Comparison of ENCODE assay signal across 1 cellular context in the genomic region with DNA sequence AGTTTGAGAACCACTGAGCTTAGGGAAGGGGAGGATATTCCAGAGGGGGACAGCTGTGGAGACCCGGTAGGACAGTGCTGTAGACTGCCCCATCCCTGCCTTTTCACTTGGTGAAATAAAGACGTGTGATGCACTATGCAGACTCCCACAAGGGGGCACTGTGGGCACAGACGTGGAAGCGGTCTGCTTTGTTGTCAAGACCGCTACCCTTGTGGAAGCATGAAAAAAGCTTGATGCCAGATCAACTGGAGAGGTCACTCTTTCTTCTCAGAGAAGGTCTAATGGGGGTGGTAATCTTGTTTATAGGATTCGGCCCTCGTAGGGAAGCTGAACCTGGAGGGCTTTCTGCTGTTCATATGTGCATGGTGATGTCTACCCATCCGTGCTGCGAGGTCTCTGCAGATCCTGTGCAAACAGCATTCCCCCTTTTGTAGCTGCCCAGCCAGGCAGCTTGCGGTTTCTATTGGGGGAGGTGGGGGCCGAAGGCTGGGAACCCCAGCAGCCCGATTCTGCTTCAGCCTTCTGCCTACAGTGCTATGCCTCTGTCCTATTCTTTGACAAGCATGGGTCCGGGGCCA.
TF ChIP-seq lines count a peak whose summit lies in the region.

No MANE protein-coding gene starts in this region.

TF ChIP-seq in HepG2, 621 proteins besides CTCF, POLR2A, EP300 and RAD21 (continued from another document and continues in another):
- TF ChIP-seq, protein P1, sequence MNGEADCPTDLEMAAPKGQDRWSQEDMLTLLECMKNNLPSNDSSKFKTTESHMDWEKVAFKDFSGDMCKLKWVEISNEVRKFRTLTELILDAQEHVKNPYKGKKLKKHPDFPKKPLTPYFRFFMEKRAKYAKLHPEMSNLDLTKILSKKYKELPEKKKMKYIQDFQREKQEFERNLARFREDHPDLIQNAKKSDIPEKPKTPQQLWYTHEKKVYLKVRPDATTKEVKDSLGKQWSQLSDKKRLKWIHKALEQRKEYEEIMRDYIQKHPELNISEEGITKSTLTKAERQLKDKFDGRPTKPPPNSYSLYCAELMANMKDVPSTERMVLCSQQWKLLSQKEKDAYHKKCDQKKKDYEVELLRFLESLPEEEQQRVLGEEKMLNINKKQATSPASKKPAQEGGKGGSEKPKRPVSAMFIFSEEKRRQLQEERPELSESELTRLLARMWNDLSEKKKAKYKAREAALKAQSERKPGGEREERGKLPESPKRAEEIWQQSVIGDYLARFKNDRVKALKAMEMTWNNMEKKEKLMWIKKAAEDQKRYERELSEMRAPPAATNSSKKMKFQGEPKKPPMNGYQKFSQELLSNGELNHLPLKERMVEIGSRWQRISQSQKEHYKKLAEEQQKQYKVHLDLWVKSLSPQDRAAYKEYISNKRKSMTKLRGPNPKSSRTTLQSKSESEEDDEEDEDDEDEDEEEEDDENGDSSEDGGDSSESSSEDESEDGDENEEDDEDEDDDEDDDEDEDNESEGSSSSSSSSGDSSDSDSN (CRISPR knock-in tag; IDR thresholded peaks at IDR 0.05) = no peak
- TF ChIP-seq ZNF564 (CRISPR knock-in tag; IDR thresholded peaks at IDR 0.05) (no peak), MIXL1 (CRISPR knock-in tag; IDR thresholded peaks at IDR 0.05) (no peak), CEBPB (IDR thresholded peaks at IDR 0.05; ENCODE audit: borderline replicate concordance, low read depth, low read length) (no peak), KLF16 (CRISPR knock-in tag; IDR thresholded peaks at IDR 0.05) (0 out of 4 replicates have a peak, but pooled peaks of 1 of the 2 experiments have one; percentile 37), SRY (CRISPR knock-in tag; IDR thresholded peaks at IDR 0.05) (no peak), KDM5A (IDR thresholded peaks at IDR 0.05; ENCODE audit: borderline replicate concordance, low read length) (no peak), REL (CRISPR knock-in tag; conservative IDR thresholded peaks at IDR 0.05) (no peak), ZNF138 (CRISPR knock-in tag; IDR thresholded peaks at IDR 0.05; ENCODE audit: low read depth) (no peak), NFKB2 (CRISPR knock-in tag; IDR thresholded peaks at IDR 0.05; ENCODE audit: borderline replicate concordance) (no peak), EEA1 (CRISPR knock-in tag; IDR thresholded peaks at IDR 0.05; ENCODE audit: borderline replicate concordance) (no peak), ZNF781 (CRISPR knock-in tag; IDR thresholded peaks at IDR 0.05; ENCODE audit: borderline replicate concordance, not compliant biosample characterization) (no peak), AGO1 (IDR thresholded peaks at IDR 0.05; ENCODE audit: low read depth, low read length, poor library complexity, severe bottlenecking) (no peak), SATB2 (CRISPR knock-in tag; IDR thresholded peaks at IDR 0.05) (no peak), ZNF672 (CRISPR knock-in tag; IDR thresholded peaks at IDR 0.05) (no peak), RBAK (CRISPR knock-in tag; IDR thresholded peaks at IDR 0.05) (0 out of 2 replicates have a peak, but pooled peaks have one; percentile 48), RCOR2 (CRISPR knock-in tag; IDR thresholded peaks at IDR 0.05) (0 out of 2 replicates have a peak, but pooled peaks have one; percentile 16), U2AF1 (optimal IDR thresholded peaks at IDR 0.05; ENCODE audit: low read depth, low read length) (no peak), FOXJ3 (CRISPR knock-in tag; IDR thresholded peaks at IDR 0.05; ENCODE audit: borderline replicate concordance) (no peak), ATF1 (CRISPR knock-in tag; IDR thresholded peaks at IDR 0.05) (no peak), ZBTB1 (CRISPR knock-in tag; IDR thresholded peaks at IDR 0.05; ENCODE audit: borderline replicate concordance) (no peak), EED (CRISPR knock-in tag; IDR thresholded peaks at IDR 0.05) (no peak), MAFG (CRISPR knock-in tag; IDR thresholded peaks at IDR 0.05) (no peak), PPARG (CRISPR knock-in tag; conservative IDR thresholded peaks at IDR 0.05) (no peak), NRL (CRISPR knock-in tag; IDR thresholded peaks at IDR 0.05; ENCODE audit: borderline replicate concordance) (no peak), ZFP90 (CRISPR knock-in tag; IDR thresholded peaks at IDR 0.05; ENCODE audit: borderline replicate concordance) (no peak), GLI4 (CRISPR knock-in tag; IDR thresholded peaks at IDR 0.05; ENCODE audit: borderline replicate concordance) (no peak)
- TF ChIP-seq, protein P2, sequence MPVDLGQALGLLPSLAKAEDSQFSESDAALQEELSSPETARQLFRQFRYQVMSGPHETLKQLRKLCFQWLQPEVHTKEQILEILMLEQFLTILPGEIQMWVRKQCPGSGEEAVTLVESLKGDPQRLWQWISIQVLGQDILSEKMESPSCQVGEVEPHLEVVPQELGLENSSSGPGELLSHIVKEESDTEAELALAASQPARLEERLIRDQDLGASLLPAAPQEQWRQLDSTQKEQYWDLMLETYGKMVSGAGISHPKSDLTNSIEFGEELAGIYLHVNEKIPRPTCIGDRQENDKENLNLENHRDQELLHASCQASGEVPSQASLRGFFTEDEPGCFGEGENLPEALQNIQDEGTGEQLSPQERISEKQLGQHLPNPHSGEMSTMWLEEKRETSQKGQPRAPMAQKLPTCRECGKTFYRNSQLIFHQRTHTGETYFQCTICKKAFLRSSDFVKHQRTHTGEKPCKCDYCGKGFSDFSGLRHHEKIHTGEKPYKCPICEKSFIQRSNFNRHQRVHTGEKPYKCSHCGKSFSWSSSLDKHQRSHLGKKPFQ (CRISPR knock-in tag; IDR thresholded peaks at IDR 0.05; ENCODE audit: insufficient replicate concordance) = no peak
- TF ChIP-seq, protein P3, sequence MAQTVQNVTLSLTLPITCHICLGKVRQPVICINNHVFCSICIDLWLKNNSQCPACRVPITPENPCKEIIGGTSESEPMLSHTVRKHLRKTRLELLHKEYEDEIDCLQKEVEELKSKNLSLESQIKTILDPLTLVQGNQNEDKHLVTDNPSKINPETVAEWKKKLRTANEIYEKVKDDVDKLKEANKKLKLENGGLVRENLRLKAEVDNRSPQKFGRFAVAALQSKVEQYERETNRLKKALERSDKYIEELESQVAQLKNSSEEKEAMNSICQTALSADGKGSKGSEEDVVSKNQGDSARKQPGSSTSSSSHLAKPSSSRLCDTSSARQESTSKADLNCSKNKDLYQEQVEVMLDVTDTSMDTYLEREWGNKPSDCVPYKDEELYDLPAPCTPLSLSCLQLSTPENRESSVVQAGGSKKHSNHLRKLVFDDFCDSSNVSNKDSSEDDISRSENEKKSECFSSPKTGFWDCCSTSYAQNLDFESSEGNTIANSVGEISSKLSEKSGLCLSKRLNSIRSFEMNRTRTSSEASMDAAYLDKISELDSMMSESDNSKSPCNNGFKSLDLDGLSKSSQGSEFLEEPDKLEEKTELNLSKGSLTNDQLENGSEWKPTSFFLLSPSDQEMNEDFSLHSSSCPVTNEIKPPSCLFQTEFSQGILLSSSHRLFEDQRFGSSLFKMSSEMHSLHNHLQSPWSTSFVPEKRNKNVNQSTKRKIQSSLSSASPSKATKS (CRISPR knock-in tag; IDR thresholded peaks at IDR 0.05) = no peak
- TF ChIP-seq, protein P4, sequence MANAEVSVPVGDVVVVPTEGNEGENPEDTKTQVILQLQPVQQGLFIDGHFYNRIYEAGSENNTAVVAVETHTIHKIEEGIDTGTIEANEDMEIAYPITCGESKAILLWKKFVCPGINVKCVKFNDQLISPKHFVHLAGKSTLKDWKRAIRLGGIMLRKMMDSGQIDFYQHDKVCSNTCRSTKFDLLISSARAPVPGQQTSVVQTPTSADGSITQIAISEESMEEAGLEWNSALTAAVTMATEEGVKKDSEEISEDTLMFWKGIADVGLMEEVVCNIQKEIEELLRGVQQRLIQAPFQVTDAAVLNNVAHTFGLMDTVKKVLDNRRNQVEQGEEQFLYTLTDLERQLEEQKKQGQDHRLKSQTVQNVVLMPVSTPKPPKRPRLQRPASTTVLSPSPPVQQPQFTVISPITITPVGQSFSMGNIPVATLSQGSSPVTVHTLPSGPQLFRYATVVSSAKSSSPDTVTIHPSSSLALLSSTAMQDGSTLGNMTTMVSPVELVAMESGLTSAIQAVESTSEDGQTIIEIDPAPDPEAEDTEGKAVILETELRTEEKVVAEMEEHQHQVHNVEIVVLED (CRISPR knock-in tag; IDR thresholded peaks at IDR 0.05; ENCODE audit: borderline replicate concordance) = no peak
- TF ChIP-seq, protein P5, sequence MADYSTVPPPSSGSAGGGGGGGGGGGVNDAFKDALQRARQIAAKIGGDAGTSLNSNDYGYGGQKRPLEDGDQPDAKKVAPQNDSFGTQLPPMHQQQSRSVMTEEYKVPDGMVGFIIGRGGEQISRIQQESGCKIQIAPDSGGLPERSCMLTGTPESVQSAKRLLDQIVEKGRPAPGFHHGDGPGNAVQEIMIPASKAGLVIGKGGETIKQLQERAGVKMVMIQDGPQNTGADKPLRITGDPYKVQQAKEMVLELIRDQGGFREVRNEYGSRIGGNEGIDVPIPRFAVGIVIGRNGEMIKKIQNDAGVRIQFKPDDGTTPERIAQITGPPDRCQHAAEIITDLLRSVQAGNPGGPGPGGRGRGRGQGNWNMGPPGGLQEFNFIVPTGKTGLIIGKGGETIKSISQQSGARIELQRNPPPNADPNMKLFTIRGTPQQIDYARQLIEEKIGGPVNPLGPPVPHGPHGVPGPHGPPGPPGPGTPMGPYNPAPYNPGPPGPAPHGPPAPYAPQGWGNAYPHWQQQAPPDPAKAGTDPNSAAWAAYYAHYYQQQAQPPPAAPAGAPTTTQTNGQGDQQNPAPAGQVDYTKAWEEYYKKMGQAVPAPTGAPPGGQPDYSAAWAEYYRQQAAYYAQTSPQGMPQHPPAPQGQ (CRISPR knock-in tag; IDR thresholded peaks at IDR 0.05; ENCODE audit: borderline replicate concordance) = no peak
- TF ChIP-seq, protein P6, sequence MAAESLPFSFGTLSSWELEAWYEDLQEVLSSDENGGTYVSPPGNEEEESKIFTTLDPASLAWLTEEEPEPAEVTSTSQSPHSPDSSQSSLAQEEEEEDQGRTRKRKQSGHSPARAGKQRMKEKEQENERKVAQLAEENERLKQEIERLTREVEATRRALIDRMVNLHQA (CRISPR knock-in tag; IDR thresholded peaks at IDR 0.05) = no peak
- TF ChIP-seq, protein P7, sequence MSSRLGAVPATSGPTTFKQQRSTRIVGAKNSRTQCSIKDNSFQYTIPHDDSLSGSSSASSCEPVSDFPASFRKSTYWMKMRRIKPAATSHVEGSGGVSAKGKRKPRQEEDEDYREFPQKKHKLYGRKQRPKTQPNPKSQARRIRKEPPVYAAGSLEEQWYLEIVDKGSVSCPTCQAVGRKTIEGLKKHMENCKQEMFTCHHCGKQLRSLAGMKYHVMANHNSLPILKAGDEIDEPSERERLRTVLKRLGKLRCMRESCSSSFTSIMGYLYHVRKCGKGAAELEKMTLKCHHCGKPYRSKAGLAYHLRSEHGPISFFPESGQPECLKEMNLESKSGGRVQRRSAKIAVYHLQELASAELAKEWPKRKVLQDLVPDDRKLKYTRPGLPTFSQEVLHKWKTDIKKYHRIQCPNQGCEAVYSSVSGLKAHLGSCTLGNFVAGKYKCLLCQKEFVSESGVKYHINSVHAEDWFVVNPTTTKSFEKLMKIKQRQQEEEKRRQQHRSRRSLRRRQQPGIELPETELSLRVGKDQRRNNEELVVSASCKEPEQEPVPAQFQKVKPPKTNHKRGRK (CRISPR knock-in tag; IDR thresholded peaks at IDR 0.05) = no peak
- TF ChIP-seq, protein P8, sequence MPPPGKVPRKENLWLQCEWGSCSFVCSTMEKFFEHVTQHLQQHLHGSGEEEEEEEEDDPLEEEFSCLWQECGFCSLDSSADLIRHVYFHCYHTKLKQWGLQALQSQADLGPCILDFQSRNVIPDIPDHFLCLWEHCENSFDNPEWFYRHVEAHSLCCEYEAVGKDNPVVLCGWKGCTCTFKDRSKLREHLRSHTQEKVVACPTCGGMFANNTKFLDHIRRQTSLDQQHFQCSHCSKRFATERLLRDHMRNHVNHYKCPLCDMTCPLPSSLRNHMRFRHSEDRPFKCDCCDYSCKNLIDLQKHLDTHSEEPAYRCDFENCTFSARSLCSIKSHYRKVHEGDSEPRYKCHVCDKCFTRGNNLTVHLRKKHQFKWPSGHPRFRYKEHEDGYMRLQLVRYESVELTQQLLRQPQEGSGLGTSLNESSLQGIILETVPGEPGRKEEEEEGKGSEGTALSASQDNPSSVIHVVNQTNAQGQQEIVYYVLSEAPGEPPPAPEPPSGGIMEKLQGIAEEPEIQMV (CRISPR knock-in tag; IDR thresholded peaks at IDR 0.05; ENCODE audit: low read depth) = no peak
- TF ChIP-seq, protein P9, sequence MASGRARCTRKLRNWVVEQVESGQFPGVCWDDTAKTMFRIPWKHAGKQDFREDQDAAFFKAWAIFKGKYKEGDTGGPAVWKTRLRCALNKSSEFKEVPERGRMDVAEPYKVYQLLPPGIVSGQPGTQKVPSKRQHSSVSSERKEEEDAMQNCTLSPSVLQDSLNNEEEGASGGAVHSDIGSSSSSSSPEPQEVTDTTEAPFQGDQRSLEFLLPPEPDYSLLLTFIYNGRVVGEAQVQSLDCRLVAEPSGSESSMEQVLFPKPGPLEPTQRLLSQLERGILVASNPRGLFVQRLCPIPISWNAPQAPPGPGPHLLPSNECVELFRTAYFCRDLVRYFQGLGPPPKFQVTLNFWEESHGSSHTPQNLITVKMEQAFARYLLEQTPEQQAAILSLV (CRISPR knock-in tag; IDR thresholded peaks at IDR 0.05; ENCODE audit: borderline replicate concordance) = no peak
- TF ChIP-seq, protein P10, sequence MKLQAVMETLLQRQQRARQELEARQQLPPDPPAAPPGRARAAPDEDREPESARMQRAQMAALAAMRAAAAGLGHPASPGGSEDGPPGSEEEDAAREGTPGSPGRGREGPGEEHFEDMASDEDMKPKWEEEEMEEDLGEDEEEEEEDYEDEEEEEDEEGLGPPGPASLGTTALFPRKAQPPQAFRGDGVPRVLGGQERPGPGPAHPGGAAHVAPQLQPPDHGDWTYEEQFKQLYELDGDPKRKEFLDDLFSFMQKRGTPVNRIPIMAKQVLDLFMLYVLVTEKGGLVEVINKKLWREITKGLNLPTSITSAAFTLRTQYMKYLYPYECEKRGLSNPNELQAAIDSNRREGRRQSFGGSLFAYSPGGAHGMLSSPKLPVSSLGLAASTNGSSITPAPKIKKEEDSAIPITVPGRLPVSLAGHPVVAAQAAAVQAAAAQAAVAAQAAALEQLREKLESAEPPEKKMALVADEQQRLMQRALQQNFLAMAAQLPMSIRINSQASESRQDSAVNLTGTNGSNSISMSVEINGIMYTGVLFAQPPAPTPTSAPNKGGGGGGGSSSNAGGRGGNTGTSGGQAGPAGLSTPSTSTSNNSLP (IDR thresholded peaks at IDR 0.05; ENCODE audit: low read depth, low read length) = 0 out of 2 replicates have a peak, but pooled peaks have one; percentile 20
